ENCODE assay signal across 10 cellular contexts in the genomic region with DNA sequence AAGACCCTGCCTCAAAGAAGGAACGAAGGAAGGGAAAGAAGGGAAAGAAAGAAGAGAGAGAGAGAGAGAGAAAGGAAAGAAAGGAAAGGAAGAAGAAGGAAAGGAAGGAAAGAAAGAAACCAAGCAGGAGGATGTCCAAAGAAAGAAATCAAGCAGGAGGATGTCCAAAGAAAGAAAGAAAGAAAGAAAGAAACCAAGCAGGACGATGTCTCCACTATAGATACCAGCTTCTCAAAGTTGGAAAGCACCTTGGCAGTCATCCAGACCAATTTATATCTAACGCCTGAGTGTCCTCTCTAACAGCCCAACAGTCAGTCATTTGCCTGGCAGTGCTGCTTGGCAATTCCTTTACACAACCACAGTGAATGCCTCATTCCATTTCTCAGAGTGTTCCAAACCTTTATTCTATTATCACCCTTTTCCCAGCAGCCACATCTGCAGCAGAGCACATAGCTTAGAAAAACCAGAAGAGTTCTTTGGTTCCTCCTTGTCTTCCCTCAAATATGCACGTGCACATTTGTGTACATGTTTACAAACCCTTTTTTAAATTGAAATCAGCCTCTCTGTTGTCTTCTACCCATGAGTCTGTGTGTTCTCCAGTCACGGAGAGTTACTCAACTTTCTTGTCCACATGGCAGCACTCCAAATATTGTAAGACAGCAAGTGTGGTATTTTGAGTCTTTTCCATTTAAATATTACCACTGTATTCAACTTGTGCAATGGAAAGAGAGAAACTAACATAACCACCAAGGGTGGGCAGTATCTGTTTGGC.
DNase-seq lines count a peak whose midpoint lies in the region; ATAC-seq and TF ChIP-seq lines count a peak whose summit lies in the region.
"Had no signal": no experiment of that assay in that cellular context is flagged by ENCODE, and none has a peak within 500 bp of the region (broad histone marks: within the 10 kb centered on the region; RNA-seq: fewer than 3 reads in every experiment).

No MANE protein-coding gene starts in this region.

- ATAC-seq in GM18519 (IDR thresholded peaks at IDR 0.05; ENCODE audit: low FRiP score, unreplicated experiment) (no peak), GM18502 (IDR thresholded peaks at IDR 0.05; ENCODE audit: poor library complexity, unreplicated experiment) (no peak)

- H3K36me3 Mint-ChIP-seq in activated CD4-positive, alpha-beta memory T cell treated with anti-CD3 and anti-CD28 coated beads for 36 hours, result no peaks in the 10 kb centered on the region

- in situ Hi-C loops in brain microvascular endothelial cell (cut with HindIII; ENCODE audit: low pct_ligation_motif_present, low sequenced_read_pairs), result no loop called here

- no peak for TF ChIP-seq RAD21 in liver (IDR thresholded peaks at IDR 0.05)

- DNase-seq in AML-193 (lab: John Stamatoyannopoulos, UW) (peak; percentile 67 to 69), HT1080 (ENCODE audit: low read depth) (peak; percentile 32), brain microvascular endothelial cell (peak; percentile 47), NCI-H128 (lab: John Stamatoyannopoulos, UW; ENCODE audit: unreplicated experiment) (no peak)
- no peak for DNase-seq in activated CD4-positive, alpha-beta memory T cell treated with anti-CD3 and anti-CD28 coated beads for 36 hours
- DNase-seq: DMS53, psoas muscle had no signal

- H3K27me3 ChIP-seq in brain microvascular endothelial cell (replicated peaks) (no peaks in the 10 kb centered on the region), liver (ENCODE audit: control insufficient read depth in 4 of 4, insufficient read depth in 4 of 4, low read length in 3 of 4) (no peaks in the 10 kb centered on the region)

- H3K27ac Mint-ChIP-seq in activated CD4-positive, alpha-beta memory T cell treated with anti-CD3 and anti-CD28 coated beads for 36 hours, result no peak overlapping the region

- H3K4me3 Mint-ChIP-seq in activated CD4-positive, alpha-beta memory T cell treated with anti-CD3 and anti-CD28 coated beads for 36 hours, result no peak overlapping the region

- POLR2A ChIA-PET in activated CD4-positive, alpha-beta memory T cell treated with anti-CD3 and anti-CD28 coated beads for 36 hours (lab: Charles Lee), result interaction anchor here (1.3 kb wide), 1 partner anchor 13 kb away, joined by 3 read pairs; no protein-coding TSS in a partner anchor

- H3K9ac ChIP-seq in liver (ENCODE audit: low read depth in 1 of 2, low read length in 2 of 2), result no peak overlapping the region

- no peaks in the 10 kb centered on the region for H3K9me3 Mint-ChIP-seq in activated CD4-positive, alpha-beta memory T cell treated with anti-CD3 and anti-CD28 coated beads for 36 hours

- H3K36me3 ChIP-seq in brain microvascular endothelial cell (replicated peaks) (no peaks in the 10 kb centered on the region), liver (ENCODE audit: control insufficient read depth in 4 of 4, insufficient read depth in 3 of 4, low read depth in 1 of 4, low read length in 3 of 4) (no peaks in the 10 kb centered on the region)

- H3K9me3 ChIP-seq in liver (ENCODE audit: control insufficient read depth in 4 of 4, low read length in 3 of 4), result no peaks in the 10 kb centered on the region
- H3K9me3 ChIP-seq: psoas muscle had no signal

- H3K4me3 ChIP-seq in brain microvascular endothelial cell (ENCODE audit: low read depth, low read length) (no peak overlapping the region), liver (ENCODE audit: low read depth in 1 of 3, low read length in 3 of 3) (no peak overlapping the region)
- H3K4me3 ChIP-seq: psoas muscle had no signal

- H3K27me3 Mint-ChIP-seq in activated CD4-positive, alpha-beta memory T cell treated with anti-CD3 and anti-CD28 coated beads for 36 hours, result peaks cover 6% of the 10 kb centered on the region

- H3K27ac ChIP-seq in brain microvascular endothelial cell, result no peak overlapping the region
- H3K27ac ChIP-seq in liver (ENCODE audit: low read depth in 1 of 2, low read length in 2 of 2), result no peak overlapping the region
- H3K27ac ChIP-seq: psoas muscle had no signal

- intact Hi-C loops in activated CD4-positive, alpha-beta memory T cell treated with anti-CD3 and anti-CD28 coated beads for 36 hours (cut with micrococcal nuclease), result no loop called here

- TF ChIP-seq CTCF in brain microvascular endothelial cell (IDR thresholded peaks at IDR 0.05; ENCODE audit: low read depth, low read length, missing control alignments) (no peak), liver (IDR thresholded peaks at IDR 0.05; ENCODE audit: low read depth, low read length, missing input control) (no peak)

- 40% methylated on average over 5 of the region's 5 CpGs for WGBS in liver

- CTCF ChIA-PET in activated CD4-positive, alpha-beta memory T cell treated with anti-CD3 and anti-CD28 coated beads for 36 hours (lab: Charles Lee), result no interaction called here

- H3K4me1 Mint-ChIP-seq in activated CD4-positive, alpha-beta memory T cell treated with anti-CD3 and anti-CD28 coated beads for 36 hours (ENCODE audit: low read depth), result no peaks in the 10 kb centered on the region

- H3K4me1 ChIP-seq in liver (ENCODE audit: control insufficient read depth in 4 of 4, insufficient read depth in 4 of 4, low read length in 3 of 4), result peaks cover 0 to 10% (median 2%) of the 10 kb centered on the region in 4 donors
- H3K4me1 ChIP-seq: psoas muscle had no signal

TF ChIP-seq in liver, 16 proteins besides CTCF, POLR2A, EP300 and RAD21:
- TF ChIP-seq, protein P1, sequence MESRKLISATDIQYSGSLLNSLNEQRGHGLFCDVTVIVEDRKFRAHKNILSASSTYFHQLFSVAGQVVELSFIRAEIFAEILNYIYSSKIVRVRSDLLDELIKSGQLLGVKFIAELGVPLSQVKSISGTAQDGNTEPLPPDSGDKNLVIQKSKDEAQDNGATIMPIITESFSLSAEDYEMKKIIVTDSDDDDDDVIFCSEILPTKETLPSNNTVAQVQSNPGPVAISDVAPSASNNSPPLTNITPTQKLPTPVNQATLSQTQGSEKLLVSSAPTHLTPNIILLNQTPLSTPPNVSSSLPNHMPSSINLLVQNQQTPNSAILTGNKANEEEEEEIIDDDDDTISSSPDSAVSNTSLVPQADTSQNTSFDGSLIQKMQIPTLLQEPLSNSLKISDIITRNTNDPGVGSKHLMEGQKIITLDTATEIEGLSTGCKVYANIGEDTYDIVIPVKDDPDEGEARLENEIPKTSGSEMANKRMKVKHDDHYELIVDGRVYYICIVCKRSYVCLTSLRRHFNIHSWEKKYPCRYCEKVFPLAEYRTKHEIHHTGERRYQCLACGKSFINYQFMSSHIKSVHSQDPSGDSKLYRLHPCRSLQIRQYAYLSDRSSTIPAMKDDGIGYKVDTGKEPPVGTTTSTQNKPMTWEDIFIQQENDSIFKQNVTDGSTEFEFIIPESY (IDR thresholded peaks at IDR 0.05), result no peak
- TF ChIP-seq, protein P2, sequence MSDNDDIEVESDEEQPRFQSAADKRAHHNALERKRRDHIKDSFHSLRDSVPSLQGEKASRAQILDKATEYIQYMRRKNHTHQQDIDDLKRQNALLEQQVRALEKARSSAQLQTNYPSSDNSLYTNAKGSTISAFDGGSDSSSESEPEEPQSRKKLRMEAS (IDR thresholded peaks at IDR 0.05), result peak; percentile 14
- no peak for TF ChIP-seq YY1 (IDR thresholded peaks at IDR 0.05)
- TF ChIP-seq TAF1 (conservative IDR thresholded peaks at IDR 0.05), result no peak
- no peak for TF ChIP-seq FOXA1 (IDR thresholded peaks at IDR 0.05)
- TF ChIP-seq, protein P3, sequence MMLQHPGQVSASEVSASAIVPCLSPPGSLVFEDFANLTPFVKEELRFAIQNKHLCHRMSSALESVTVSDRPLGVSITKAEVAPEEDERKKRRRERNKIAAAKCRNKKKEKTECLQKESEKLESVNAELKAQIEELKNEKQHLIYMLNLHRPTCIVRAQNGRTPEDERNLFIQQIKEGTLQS (IDR thresholded peaks at IDR 0.05), result no peak
- TF ChIP-seq GABPA (IDR thresholded peaks at IDR 0.05 in 1 of 2, conservative IDR thresholded peaks at IDR 0.05 in 1 of 2), result no peak

Comparison
In these comparisons a context has a peak if more than half of its experiments do, and no peak if none do; other contexts are left out.
1. DNase-seq: peak in AML-193 (2 of 2), HT1080 (single experiment) and brain microvascular endothelial cell (single experiment); none in activated CD4-positive, alpha-beta memory T cell treated with anti-CD3 and anti-CD28 coated beads for 36 hours (single experiment) and NCI-H128 (single experiment).